1 cellular context compared by ENCODE assay signal in the genomic region with DNA sequence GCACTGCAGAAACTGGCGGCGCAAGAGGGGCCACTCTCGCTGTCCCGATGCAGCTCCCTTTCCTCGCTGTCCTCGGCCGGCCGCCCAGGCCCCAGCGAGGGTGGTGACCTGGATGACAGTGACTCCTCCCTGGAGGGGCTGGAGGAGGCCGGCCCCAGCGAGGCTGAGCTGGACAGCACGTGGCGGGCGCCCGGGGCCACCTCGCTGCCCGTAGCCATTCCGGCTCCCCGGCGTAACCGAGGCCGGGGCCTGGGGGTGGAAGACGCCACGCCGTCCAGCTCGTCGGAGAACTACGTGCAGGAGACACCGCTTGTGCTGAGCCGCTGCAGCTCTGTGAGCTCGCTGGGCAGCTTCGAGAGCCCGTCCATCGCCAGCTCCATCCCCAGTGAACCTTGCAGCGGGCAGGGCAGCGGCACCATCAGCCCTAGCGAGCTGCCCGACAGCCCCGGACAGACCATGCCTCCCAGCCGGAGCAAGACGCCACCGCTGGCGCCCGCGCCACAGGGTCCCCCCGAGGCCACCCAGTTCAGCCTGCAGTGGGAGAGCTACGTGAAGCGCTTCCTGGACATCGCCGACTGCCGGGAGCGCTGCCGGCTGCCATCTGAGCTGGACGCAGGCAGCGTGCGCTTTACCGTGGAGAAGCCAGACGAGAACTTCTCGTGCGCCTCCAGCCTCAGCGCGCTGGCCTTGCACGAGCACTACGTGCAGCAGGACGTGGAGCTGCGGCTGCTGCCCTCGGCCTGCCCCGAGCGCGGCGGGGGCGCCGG.
TF ChIP-seq lines count a peak whose summit lies in the region.

No MANE protein-coding gene starts in this region.

TF ChIP-seq in HepG2, 621 proteins besides CTCF, POLR2A, EP300 and RAD21:
- no peak for TF ChIP-seq ZNF749 (CRISPR knock-in tag; IDR thresholded peaks at IDR 0.05; ENCODE audit: borderline replicate concordance)
- TF ChIP-seq AGO2 (optimal IDR thresholded peaks at IDR 0.05; ENCODE audit: low read depth, low read length) = peak; percentile 12
